7 cellular contexts compared by ENCODE assay signal in the genomic region with DNA sequence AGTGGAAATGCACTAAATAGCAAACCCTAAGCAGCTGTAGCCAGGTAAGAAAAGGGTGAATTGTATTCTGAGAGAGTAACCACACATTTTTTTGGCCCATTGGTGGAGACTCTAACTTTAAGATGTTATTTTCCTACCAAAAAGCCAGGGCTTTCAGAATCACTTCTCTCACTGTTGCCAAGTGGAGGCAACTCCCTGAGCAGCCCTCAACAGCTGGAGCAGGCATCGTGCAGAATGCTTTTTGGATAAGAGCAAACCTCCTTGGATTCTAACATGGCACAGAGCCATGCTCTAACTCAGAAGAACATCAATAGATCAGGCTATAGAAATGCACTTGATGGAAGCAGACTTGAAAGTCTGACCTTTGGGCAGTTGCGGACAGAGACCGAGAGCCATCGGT.
"Had no signal": no experiment of that assay in that cellular context is flagged by ENCODE, and none has a peak within 500 bp of the region (broad histone marks: within the 10 kb centered on the region; RNA-seq: fewer than 3 reads in every experiment).

No MANE protein-coding gene starts in this region.

- DNase-seq: GM23248, GOT3, H7, HFFc6, IMR-90 had no signal

- H3K36me3 ChIP-seq: HAP-1 had no signal

- H3K27ac ChIP-seq: GM23248 had no signal

- H3K4me1 ChIP-seq: HAP-1 had no signal

- H3K9me3 ChIP-seq: HAP-1 had no signal

- H3K4me3 ChIP-seq: GM23248, HAP-1 had no signal

- ATAC-seq: HCT116 had no signal
